Comparison of ENCODE assay signal across 1 cellular context in genomic region chr6:87820343-87820984, GRCh38.
A peak's percentile ranks its signal among the peaks of the same experiment; 100 is the strongest.
TF ChIP-seq lines count a peak whose summit lies in the region.

No MANE protein-coding gene starts in this region.

TF ChIP-seq in liver, 16 proteins besides CTCF, POLR2A, EP300 and RAD21 (continued from another document):
- peak; percentile 82 for TF ChIP-seq REST (IDR thresholded peaks at IDR 0.05)
- no peak for TF ChIP-seq TAF1 (conservative IDR thresholded peaks at IDR 0.05)
